ENCODE assay signal across 24 cellular contexts in genomic region chr9:95565982-95566381, GRCh38. TPM values are rescaled to one million over a fixed set of nuclear protein-coding genes. Genes with fewer than 3 reads are reported as not detected.
A peak's percentile ranks its signal among the peaks of the same experiment; 100 is the strongest.
DNase-seq lines count a peak whose midpoint lies in the region; FAIRE-seq and TF ChIP-seq lines count a peak whose summit lies in the region.
"Had no signal": no experiment of that assay in that cellular context is flagged by ENCODE, and none has a peak within 500 bp of the region (broad histone marks: within the 10 kb centered on the region; RNA-seq: fewer than 3 reads in every experiment).

No MANE protein-coding gene starts in this region.

- H3K27ac ChIP-seq in WERI-Rb-1 (no peak overlapping the region), neuronal stem cell (replicated peaks; ENCODE audit: low read length) (no peak overlapping the region)
- H3K27ac ChIP-seq: 22Rv1; A549; BLaER1 treated with 17β-estradiol and CSF1 and Interleukin-3, amounts not matched to agents 10 nM and 100 nM; C4-2B had no signal

- no peak overlapping the region for H2AFZ ChIP-seq in neuronal stem cell (ENCODE audit: low read length)

- H2BK12ac ChIP-seq in neuronal stem cell (ENCODE audit: low read length): no peak overlapping the region

- no peak overlapping the region for H3K4ac ChIP-seq in neuronal stem cell (ENCODE audit: low read length)

- FAIRE-seq in D721Med (lab: Jason Lieb, UNC): no peak
- FAIRE-seq: A549, GM12878, GM12892, GM18507 had no signal

- no peak overlapping the region for H3K23ac ChIP-seq in neuronal stem cell (ENCODE audit: low read depth, low read length, poor library complexity)

- no peak overlapping the region for H3K14ac ChIP-seq in neuronal stem cell (ENCODE audit: low read length)

- H2BK15ac ChIP-seq in neuronal stem cell (ENCODE audit: low read length): no peak overlapping the region

- H3K4me1 ChIP-seq in neuronal stem cell (ENCODE audit: control insufficient read depth in 2 of 2, insufficient read depth in 1 of 2, low read depth in 1 of 2, low read length in 2 of 2): peaks cover 10 to 21% of the 10 kb centered on the region in 2 donors
- H3K4me1 ChIP-seq: A549, Caco-2 had no signal

- H3K9me3 ChIP-seq in WERI-Rb-1 (ENCODE audit: severe bottlenecking): no peaks in the 10 kb centered on the region
- H3K9me3 ChIP-seq in neuronal stem cell (replicated peaks in 1 of 2; ENCODE audit: control insufficient read depth in 2 of 2, insufficient read depth in 1 of 2, low read depth in 1 of 2, low read length in 2 of 2): peaks cover 5 to 7% of the 10 kb centered on the region in 2 donors
- H3K9me3 ChIP-seq: A549 had no signal

- peak overlapping the region; percentile 15 for H2AK5ac ChIP-seq in neuronal stem cell (ENCODE audit: low read depth, low read length)

- WGBS in neuronal stem cell (ENCODE audit: extremely low coverage in 2 of 2, insufficient read length in 2 of 2, insufficient replicate concordance in 1 of 2), 2 donors: no CpG with 5 or more reads among the region's 5 CpGs

- peaks cover 4% of the 10 kb centered on the region for H3K79me1 ChIP-seq in neuronal stem cell (ENCODE audit: low read depth, low read length)

- TF ChIP-seq CTCF in D721Med (IDR thresholded peaks at IDR 0.05; ENCODE audit: insufficient read depth, missing control alignments) (no peak), WERI-Rb-1 (IDR thresholded peaks at IDR 0.05; ENCODE audit: low read depth, low read length) (no peak)

- no peak overlapping the region for H4K91ac ChIP-seq in neuronal stem cell (ENCODE audit: low read depth, low read length, poor library complexity)

- H3K36me3 ChIP-seq in WERI-Rb-1: no peaks in the 10 kb centered on the region
- no peaks in the 10 kb centered on the region for H3K36me3 ChIP-seq in neuronal stem cell (replicated peaks in 1 of 2; ENCODE audit: control insufficient read depth in 2 of 2, insufficient read depth in 2 of 2, low read length in 2 of 2)
- H3K36me3 ChIP-seq: BLaER1 treated with 17β-estradiol and CSF1 and Interleukin-3, amounts not matched to agents 10 nM and 100 nM had no signal

- no peak overlapping the region for H2BK120ac ChIP-seq in neuronal stem cell (ENCODE audit: low read depth, low read length)

- H4K8ac ChIP-seq in neuronal stem cell (ENCODE audit: low read depth, low read length): no peak overlapping the region

- H3K27me3 ChIP-seq in WERI-Rb-1 (ENCODE audit: insufficient read depth, low read depth, severe bottlenecking): no peaks in the 10 kb centered on the region
- no peaks in the 10 kb centered on the region for H3K27me3 ChIP-seq in neuronal stem cell (ENCODE audit: control insufficient read depth in 3 of 3, insufficient read depth in 3 of 3, low read depth in 1 of 3, low read length in 3 of 3)
- H3K27me3 ChIP-seq: BLaER1 treated with 17β-estradiol and CSF1 and Interleukin-3, amounts not matched to agents 10 nM and 100 nM had no signal

- no peak overlapping the region for H2BK5ac ChIP-seq in neuronal stem cell (ENCODE audit: low read length)

- DNase-seq in D721Med (ENCODE audit: insufficient read length, low spot score): peak; percentile 56
- peak; percentile 61 for DNase-seq in WERI-Rb-1
- no peak for DNase-seq in neuronal stem cell (ENCODE audit: low spot score)
- no peak for DNase-seq in hypothalamus (lab: John Stamatoyannopoulos, UW)
- no peak for DNase-seq in activated CD8-positive, alpha-beta memory T cell treated with anti-CD3 and anti-CD28 coated beads for 24 hours
- DNase-seq: AML-193; Caco-2; Calu3; CD4-positive, alpha-beta T cell; CD8-positive, alpha-beta T cell; DMS 273 treated with DMSO at 0.1 percent for 48 hours; DMS153; DMS53; DMS79; DND-41; EL; GDM1 had no signal

- H3K18ac ChIP-seq in neuronal stem cell (ENCODE audit: low read length): no peak overlapping the region

- H3K4me3 ChIP-seq in WERI-Rb-1 (ENCODE audit: low read depth, low read length) (no peak overlapping the region), neuronal stem cell (ENCODE audit: low read length in 2 of 2) (no peak overlapping the region)
- H3K4me3 ChIP-seq: A549; BLaER1 treated with 17β-estradiol and CSF1 and Interleukin-3, amounts not matched to agents 10 nM and 100 nM; GM12878 had no signal

- no peak overlapping the region for H3K9ac ChIP-seq in neuronal stem cell (ENCODE audit: low read depth, low read length, poor library complexity)
- H3K9ac ChIP-seq: BLaER1 treated with 17β-estradiol and CSF1 and Interleukin-3, amounts not matched to agents 10 nM and 100 nM had no signal

- H3K4me2 ChIP-seq in neuronal stem cell (ENCODE audit: insufficient read depth, low read length, poor library complexity, severe bottlenecking): no peak overlapping the region
- H3K4me2 ChIP-seq: A549; BLaER1 treated with 17β-estradiol and CSF1 and Interleukin-3, amounts not matched to agents 10 nM and 100 nM had no signal

RNA-seq across cellular contexts. Expression of gene PTCH1, which starts 49.2 kb away (rescaled TPM):
- 18.4 TPM for polyA plus RNA-seq in neuronal stem cell (2013, experiment 1 of 2)
- 18.9 TPM for polyA plus RNA-seq in neuronal stem cell (2013, experiment 2 of 2)

Comparison
In these comparisons a context has a peak if more than half of its experiments do, and no peak if none do; other contexts are left out.
1. DNase-seq: peak in D721Med (single experiment) and WERI-Rb-1 (single experiment); none in neuronal stem cell (single experiment), hypothalamus (0 of 51) and activated CD8-positive, alpha-beta memory T cell treated with anti-CD3 and anti-CD28 coated beads for 24 hours (single experiment).